In genomic region chr7:111126987-111127386, GRCh38 we compare ENCODE assay signal across 18 cellular contexts. TPM values are rescaled to one million over a fixed set of nuclear protein-coding genes. Genes with fewer than 3 reads are reported as not detected.
DNase-seq lines count a peak whose midpoint lies in the region; ATAC-seq, FAIRE-seq and TF ChIP-seq lines count a peak whose summit lies in the region.
"Had no signal": no experiment of that assay in that cellular context is flagged by ENCODE, and none has a peak within 500 bp of the region (broad histone marks: within the 10 kb centered on the region; RNA-seq: fewer than 3 reads in every experiment).

No MANE protein-coding gene starts in this region.

- no peaks in the 10 kb centered on the region for H3K9me3 ChIP-seq in PC-3 (ENCODE audit: low read length)
- H3K9me3 ChIP-seq: colonic mucosa had no signal

- intact Hi-C loops in PC-3 (cut with micrococcal nuclease) = no loop called here

- ATAC-seq in PC-3 = peak; percentile 97
- no peak for ATAC-seq in HG03378 (IDR thresholded peaks at IDR 0.05; ENCODE audit: unreplicated experiment)
- ATAC-seq in GM18502 (IDR thresholded peaks at IDR 0.05; ENCODE audit: poor library complexity, unreplicated experiment) = no peak
- ATAC-seq: CD8-positive, alpha-beta T cell; esophagus mucosa had no signal

- TF ChIP-seq CTCF in PC-3 (conservative IDR thresholded peaks at IDR 0.05; ENCODE audit: low read depth, low read length) (no peak), choroid plexus epithelial cell (conservative IDR thresholded peaks at IDR 0.05; ENCODE audit: low read depth, low read length) (no peak)

- no peak overlapping the region for H3K9ac ChIP-seq in PC-3 (ENCODE audit: low read length)

- DNase-seq in H54 (ENCODE audit: insufficient read length, low spot score) (no peak), PC-3 (peak; percentile 61), choroid plexus epithelial cell (ENCODE audit: low read depth) (peak; percentile 66), renal cortical epithelial cell (ENCODE audit: low read depth) (peak; percentile 28), ecto neural progenitor cell (ENCODE audit: low spot score) (no peak), amygdala (lab: John Stamatoyannopoulos, UW) (no peak)
- DNase-seq: activated CD4-positive, CD25-positive, alpha-beta regulatory T cell treated with anti-CD3 and anti-CD28 coated beads, Interleukin-2, amount 50 U/mL, for 72 hours; activated CD8-positive, alpha-beta memory T cell treated with anti-CD3 and anti-CD28 coated beads, Interleukin-2, amount 50 U/mL, for 48 hours; CD8-positive, alpha-beta T cell; colonic mucosa; H7; NCI-H1092; NCI-H2171 treated with DMSO at 0.1 percent for 48 hours; occipital lobe had no signal

- H3K27ac ChIP-seq in PC-3 (ENCODE audit: low read length) = no peak overlapping the region
- H3K27ac ChIP-seq: colonic mucosa had no signal

- no peaks in the 10 kb centered on the region for H3F3A ChIP-seq in PC-3 (ENCODE audit: low read length, unreplicated experiment)

- peak; percentile 53 for FAIRE-seq in H54 (lab: Jason Lieb, UNC)
- FAIRE-seq: HTR-8/SVneo had no signal

- H3K4me2 ChIP-seq in PC-3 (ENCODE audit: low read length) = peak overlapping the region; percentile 15

- no peak for TF ChIP-seq POLR2A in H54 (IDR thresholded peaks at IDR 0.05; ENCODE audit: low read depth, low read length)

- H3K36me3 ChIP-seq in PC-3 (ENCODE audit: low read depth, low read length) = no peaks in the 10 kb centered on the region
- H3K36me3 ChIP-seq: colonic mucosa had no signal

- H2AFZ ChIP-seq in PC-3 (ENCODE audit: low read length) = no peak overlapping the region

- no peaks in the 10 kb centered on the region for H3K27me3 ChIP-seq in PC-3 (ENCODE audit: low read length)
- H3K27me3 ChIP-seq: colonic mucosa had no signal

- peaks cover 10% of the 10 kb centered on the region for H3K4me1 ChIP-seq in PC-3 (ENCODE audit: insufficient read depth, low read length)
- H3K4me1 ChIP-seq: colonic mucosa had no signal

- POLR2A ChIA-PET in PC-3 (lab: Charles Lee; ENCODE audit: unreplicated experiment) = no interaction called here

- no TSS peak for BruUV-seq in PC-3 (replicated peaks; lab: Mats Ljungman, UMichigan)

- no peaks in the 10 kb centered on the region for H3K9me2 ChIP-seq in PC-3 (replicated peaks; ENCODE audit: low read length)

- H3K79me2 ChIP-seq in PC-3 (ENCODE audit: low read length) = no peaks in the 10 kb centered on the region

- CTCF ChIA-PET in PC-3 (lab: Charles Lee) = interaction anchor here (0.5 to 0.6 kb wide), 2 partner anchors 28 to 626 kb away, joined by 3 to 4 read pairs; no protein-coding TSS in a partner anchor

- H4K20me1 ChIP-seq in PC-3 (ENCODE audit: low read length) = no peaks in the 10 kb centered on the region

- no peak overlapping the region for H3K4me3 ChIP-seq in PC-3 (ENCODE audit: low read length)
- no peak overlapping the region for H3K4me3 ChIP-seq in choroid plexus epithelial cell (ENCODE audit: low read depth, low read length)
- H3K4me3 ChIP-seq: colonic mucosa had no signal

RNA-seq across cellular contexts. Expression of gene LRRN3, which starts 36.1 kb away (rescaled TPM):
- total RNA-seq in PC-3 (2014; rRNA removed) = not detected in 2 replicates
- total RNA-seq in renal cortical epithelial cell = under 0.01 TPM in 1 of 2 replicates, not detected in the other
- total RNA-seq: esophagus mucosa had no signal

Comparison
In these comparisons a context has a peak if more than half of its experiments do, and no peak if none do; other contexts are left out.
1. DNase-seq: peak in PC-3 (single experiment), choroid plexus epithelial cell (single experiment) and renal cortical epithelial cell (single experiment); none in H54 (single experiment), ecto neural progenitor cell (single experiment) and amygdala (0 of 56).